Comparison of ENCODE assay signal across 8 cellular contexts in the genomic region with DNA sequence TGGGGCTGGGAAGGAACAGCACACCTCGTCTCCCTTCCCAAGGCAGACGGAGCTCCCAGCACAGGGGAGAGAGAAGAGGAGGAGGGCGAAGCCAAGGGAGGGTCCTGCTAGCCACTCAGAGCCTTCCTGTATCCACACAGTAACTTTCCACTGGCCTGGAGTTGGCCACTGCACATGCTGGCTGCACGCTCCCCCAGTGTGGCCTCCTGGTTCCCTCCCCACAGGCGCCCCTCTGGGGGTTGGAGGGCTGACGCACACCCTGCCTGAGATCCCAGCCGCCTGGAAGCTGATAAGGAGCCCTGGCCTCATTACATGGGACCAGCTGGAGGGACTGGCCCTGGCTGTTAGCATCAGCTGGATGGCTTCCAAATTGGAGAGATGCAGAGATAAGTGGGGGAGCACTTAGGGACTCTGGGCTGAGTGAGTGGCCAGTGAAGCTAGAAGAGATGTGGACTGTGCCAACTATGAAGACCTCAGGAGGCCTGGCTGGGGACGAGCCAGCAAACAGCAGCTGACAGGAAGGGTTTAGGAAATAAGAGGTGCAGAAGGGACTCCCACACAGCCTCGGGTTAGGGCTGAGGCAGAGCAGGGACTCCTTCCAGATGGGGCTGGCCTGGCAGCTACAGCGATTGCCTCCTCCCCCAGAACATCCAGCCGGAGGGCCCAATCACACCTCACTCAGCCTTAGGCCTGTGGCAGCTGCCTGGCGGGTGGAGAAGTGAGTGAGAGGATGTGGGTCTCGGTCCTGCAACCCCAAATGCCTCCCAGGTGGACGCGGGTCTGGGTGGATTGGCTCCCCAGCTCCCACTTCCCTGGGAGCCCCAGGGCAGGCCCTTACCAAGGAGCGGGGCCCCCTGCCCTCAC. TPM values are rescaled to one million over a fixed set of nuclear protein-coding genes. Genes with fewer than 3 reads are reported as not detected.
DNase-seq lines count a peak whose midpoint lies in the region; ATAC-seq and TF ChIP-seq lines count a peak whose summit lies in the region.

No MANE protein-coding gene starts in this region.

- peak; percentile 92 for ATAC-seq in gastroesophageal sphincter
- ATAC-seq in GM18907 (IDR thresholded peaks at IDR 0.05; ENCODE audit: unreplicated experiment), result no peak

- no TSS peak for BruUV-seq in mammary epithelial cell (replicated peaks; lab: Mats Ljungman, UMichigan)

- H3K79me2 ChIP-seq in mammary epithelial cell (ENCODE audit: insufficient read depth, low read length), result no peaks in the 10 kb centered on the region

- H3K27me3 ChIP-seq in breast epithelium (no peaks in the 10 kb centered on the region), mammary epithelial cell (ENCODE audit: insufficient read depth, low read length) (peaks cover 2% of the 10 kb centered on the region), gastroesophageal sphincter (no peaks in the 10 kb centered on the region), ovary (no peaks in the 10 kb centered on the region)
- no peaks in the 10 kb centered on the region for H3K27me3 ChIP-seq in CD4-positive, alpha-beta memory T cell (ENCODE audit: insufficient read depth, low read length)

- TF ChIP-seq EP300 in gastroesophageal sphincter (IDR thresholded peaks at IDR 0.05) (no peak), ovary (IDR thresholded peaks at IDR 0.05) (no peak)

- WGBS in mammary epithelial cell (ENCODE audit: low coverage, missing lambda C conversion rate), result 31% methylated on average over 7 of the region's 16 CpGs
- WGBS in gastroesophageal sphincter (ENCODE audit: low coverage in 1 of 2), 2 donors, result 23% methylated on average over 7 of the region's 16 CpGs; no CpG with 5 or more reads in 1 of the 2 donors
- WGBS in ovary, 3 donors, result 8 to 11% (median 9%) methylated on average over 16 of the region's 16 CpGs

- no peaks in the 10 kb centered on the region for H3K4me1 Mint-ChIP-seq in CD4-positive, alpha-beta memory T cell

- dilution Hi-C loops in mammary epithelial cell (cut with HindIII; ENCODE audit: low sequenced_read_pairs), result loop anchor here (5.0 to 25.0 kb wide), 3 partner anchors 33 to 193 kb away; partner anchors contain the start of genes ASIC1 and FAIM2

- H3K9me3 ChIP-seq in breast epithelium, result no peaks in the 10 kb centered on the region
- H3K9me3 ChIP-seq in mammary epithelial cell (replicated peaks; ENCODE audit: insufficient read depth, low read length), result no peaks in the 10 kb centered on the region
- H3K9me3 ChIP-seq in gastroesophageal sphincter, result no peaks in the 10 kb centered on the region
- H3K9me3 ChIP-seq in ovary, result no peaks in the 10 kb centered on the region
- H3K9me3 ChIP-seq in CD4-positive, alpha-beta memory T cell (ENCODE audit: control insufficient read depth in 1 of 2, low read length in 2 of 2), result no peaks in the 10 kb centered on the region

- CTCF ChIA-PET in mammary epithelial cell (lab: Charles Lee; ENCODE audit: low non-redundant PET), result no interaction called here
- CTCF ChIA-PET in CD4-positive, alpha-beta memory T cell (lab: Charles Lee; ENCODE audit: partially characterized antibody), result interaction anchor here (0.9 to 4.2 kb wide), 4 partner anchors 18 to 92 kb away, joined by 3 to 17 read pairs (median 8); no protein-coding TSS in a partner anchor

- TF ChIP-seq CTCF in breast epithelium (IDR thresholded peaks at IDR 0.05), result no peak
- no peak for TF ChIP-seq CTCF in mammary epithelial cell (conservative IDR thresholded peaks at IDR 0.05 in 1 of 2, IDR thresholded peaks at IDR 0.05 in 1 of 2; ENCODE audit: extremely low read depth in 1 of 2, insufficient read depth in 1 of 2, low read depth in 1 of 2, low read length in 2 of 2)
- no peak for TF ChIP-seq CTCF in gastroesophageal sphincter (IDR thresholded peaks at IDR 0.05)
- TF ChIP-seq CTCF in ovary (IDR thresholded peaks at IDR 0.05), result no peak

- no peaks in the 10 kb centered on the region for H3K36me3 Mint-ChIP-seq in CD4-positive, alpha-beta memory T cell

- H3K4me1 ChIP-seq in breast epithelium, result peaks cover 6 to 26% of the 10 kb centered on the region in 2 donors
- H3K4me1 ChIP-seq in mammary epithelial cell (ENCODE audit: insufficient read depth, low read length), result no peaks in the 10 kb centered on the region
- peaks cover 0 to 34% (median 15%) of the 10 kb centered on the region in 3 donors for H3K4me1 ChIP-seq in gastroesophageal sphincter
- peaks cover 21% of the 10 kb centered on the region for H3K4me1 ChIP-seq in ovary (ENCODE audit: insufficient read depth)
- no peaks in the 10 kb centered on the region for H3K4me1 ChIP-seq in CD4-positive, alpha-beta memory T cell (ENCODE audit: insufficient read depth, low read length)

- H3K4me2 ChIP-seq in mammary epithelial cell (ENCODE audit: insufficient read depth, low read depth, low read length), result no peak overlapping the region

- H3K27me3 Mint-ChIP-seq in CD4-positive, alpha-beta memory T cell, result peaks cover 2 to 4% of the 10 kb centered on the region in 2 donors

- no peaks in the 10 kb centered on the region for H4K20me1 ChIP-seq in mammary epithelial cell (ENCODE audit: insufficient read depth, low read length)

- H3K27ac ChIP-seq in breast epithelium (peak overlapping the region; percentile 67 to 88), mammary epithelial cell (ENCODE audit: insufficient read depth, low read depth, low read length) (no peak overlapping the region), gastroesophageal sphincter (peak overlapping the region in 3 of 4 donors; percentile 58 to 64 (median 62)), ovary (peak overlapping the region; percentile 23 to 69)
- H3K27ac ChIP-seq in CD4-positive, alpha-beta memory T cell (ENCODE audit: low read depth, low read length), result no peak overlapping the region

- H3K36me3 ChIP-seq in breast epithelium (no peaks in the 10 kb centered on the region), mammary epithelial cell (ENCODE audit: insufficient read depth, low read length) (no peaks in the 10 kb centered on the region), gastroesophageal sphincter (no peaks in the 10 kb centered on the region), ovary (no peaks in the 10 kb centered on the region)
- H3K36me3 ChIP-seq in CD4-positive, alpha-beta memory T cell (ENCODE audit: insufficient read depth, low read length), result no peaks in the 10 kb centered on the region

- no peak overlapping the region for H3K9ac ChIP-seq in mammary epithelial cell (ENCODE audit: insufficient read depth, low read length)

- in situ Hi-C loops in mammary epithelial cell (cut with MboI; ENCODE audit: low sequenced_read_pairs in 2 of 2), result loop anchor here (10.0 kb wide), 1 partner anchor 186 kb away; the partner anchor contains the start of gene ASIC1 (in 2 of the 2)

- H2AFZ ChIP-seq in mammary epithelial cell (ENCODE audit: low read depth, low read length), result no peak overlapping the region

- H3K4me3 Mint-ChIP-seq in CD4-positive, alpha-beta memory T cell, result no peak overlapping the region

- TF ChIP-seq POLR2A in breast epithelium (IDR thresholded peaks at IDR 0.05), result no peak
- no peak for TF ChIP-seq POLR2A in gastroesophageal sphincter (IDR thresholded peaks at IDR 0.05)
- TF ChIP-seq POLR2A in ovary (IDR thresholded peaks at IDR 0.05), result peak; percentile 25

- intact Hi-C loops in breast epithelium (cut with DNase I; ENCODE audit: low total_unique reads) (loop anchor here (1.0 kb wide), 1 partner anchor 22 kb away; no protein-coding TSS in a partner anchor), mammary epithelial cell (cut with micrococcal nuclease) (no loop called here), ovary (cut with DNase I) (loop anchor here (5.0 to 10.0 kb wide), 6 partner anchors 78 to 206 kb away; partner anchors contain the start of genes ASIC1 (in 2 of the 4) and AQP5 (in 1 of the 4))
- intact Hi-C loops in CD4-positive, alpha-beta memory T cell (cut with micrococcal nuclease), result loop anchor here (10.0 kb wide), 1 partner anchor 186 kb away; the partner anchor contains the start of gene ASIC1

- DNase-seq in breast epithelium (ENCODE audit: low spot score in 2 of 2), result peak; percentile 57 to 84
- DNase-seq in mammary epithelial cell, result no peak
- peak; percentile 100 for DNase-seq in SK-N-DZ (ENCODE audit: low spot score)
- DNase-seq in ovary, result peak; percentile 91 to 96 (median 95)
- no peak for DNase-seq in activated CD4-positive, alpha-beta T cell treated with anti-CD3 and anti-CD28 coated beads, Interleukin-2, amount 50 U/mL, for 1 hour
- no peak for DNase-seq in CD4-positive, alpha-beta memory T cell

- H3K4me3 ChIP-seq in breast epithelium (no peak overlapping the region), mammary epithelial cell (replicated peaks in 1 of 3; ENCODE audit: insufficient read depth in 1 of 3, low read depth in 2 of 3, low read length in 3 of 3) (no peak overlapping the region), gastroesophageal sphincter (no peak overlapping the region), ovary (no peak overlapping the region)
- no peak overlapping the region for H3K4me3 ChIP-seq in CD4-positive, alpha-beta memory T cell (ENCODE audit: low read length in 2 of 2)

- no peak overlapping the region for H3K27ac Mint-ChIP-seq in CD4-positive, alpha-beta memory T cell

- POLR2A ChIA-PET in CD4-positive, alpha-beta memory T cell (lab: Charles Lee; ENCODE audit: partially characterized antibody), result no interaction called here

- H3K9me3 Mint-ChIP-seq in CD4-positive, alpha-beta memory T cell, result no peaks in the 10 kb centered on the region

RNA-seq across cellular contexts. Expression of gene BCDIN3D, which starts 26.3 kb away (rescaled TPM):
- total RNA-seq in breast epithelium, result 1 to 10 TPM; 2.2 to 6.0 (median 3.9) TPM
- total RNA-seq in mammary epithelial cell, result 1 to 10 TPM; 3.3 to 3.8 TPM
- polyA plus RNA-seq in mammary epithelial cell, result 2.5 TPM
- 3.3 TPM for polyA minus RNA-seq in mammary epithelial cell
- polyA plus RNA-seq in SK-N-DZ (2014; cell fraction: cytosol; rRNA removed), result 4.4 and 5.3 TPM in 2 replicates
- 2.6 and 4.6 TPM in 2 replicates for polyA plus RNA-seq in SK-N-DZ (2014; cell fraction: nucleus; rRNA removed)
- 1 to 10 TPM; 2.6 to 4.7 (median 3.4) TPM for total RNA-seq in gastroesophageal sphincter
- total RNA-seq in ovary, result 1 to 10 TPM; 2.8 to 5.9 (median 4.7) TPM
- 1 to 10 TPM; 3.5 to 4.3 TPM for polyA plus RNA-seq in ovary
- 10 to 100 TPM; 16.0 to 17.5 TPM for total RNA-seq in CD4-positive, alpha-beta memory T cell
- 1 to 10 TPM; 5.3 to 7.7 TPM for polyA plus RNA-seq in CD4-positive, alpha-beta memory T cell

RNA-seq across cellular contexts. Expression of gene FAIM2, which starts 34.5 kb away (rescaled TPM):
- total RNA-seq in breast epithelium (1 to 10 TPM in 2 of 3 donors, under 1 TPM in 1; 0.64 to 1.9 (median 1.3) TPM), mammary epithelial cell (not detected), gastroesophageal sphincter (1 to 10 TPM; 3.4 to 7.4 (median 5.9) TPM), ovary (10 to 100 TPM in 1 of 7 donors, 1 to 10 TPM in 4, under 1 TPM in 2; under 0.01 to 19.3 (median 2.4) TPM)
- polyA plus RNA-seq in mammary epithelial cell (not detected), ovary (1 to 10 TPM; 1.0 to 7.1 TPM)
- polyA minus RNA-seq in mammary epithelial cell, result not detected
- polyA plus RNA-seq in SK-N-DZ (2014; cell fraction: cytosol; rRNA removed), result 39.4 and 53.6 TPM in 2 replicates
- polyA plus RNA-seq in SK-N-DZ (2014; cell fraction: nucleus; rRNA removed), result 19.5 and 37.3 TPM in 2 replicates
- under 1 TPM; 0.08 to 0.17 TPM for total RNA-seq in CD4-positive, alpha-beta memory T cell
- polyA plus RNA-seq in CD4-positive, alpha-beta memory T cell, result under 1 TPM in 1 of 2 donors, not detected in 1; 0.59 TPM

RNA-seq across cellular contexts. Expression of gene NCKAP5L, which starts 41.0 kb away (rescaled TPM):
- total RNA-seq in breast epithelium, result 10 to 100 TPM; 11.4 to 15.8 (median 12.1) TPM
- 10 to 100 TPM; 24.1 to 27.2 TPM for total RNA-seq in mammary epithelial cell
- 6.4 TPM for polyA plus RNA-seq in mammary epithelial cell
- polyA minus RNA-seq in mammary epithelial cell, result 13.5 TPM
- polyA plus RNA-seq in SK-N-DZ (2014; cell fraction: cytosol; rRNA removed), result 10.8 and 11.1 TPM in 2 replicates
- 15.1 and 16.3 TPM in 2 replicates for polyA plus RNA-seq in SK-N-DZ (2014; cell fraction: nucleus; rRNA removed)
- total RNA-seq in gastroesophageal sphincter, result 10 to 100 TPM; 15.3 to 27.5 (median 19.0) TPM
- 10 to 100 TPM; 12.0 to 27.3 (median 22.8) TPM for total RNA-seq in ovary
- polyA plus RNA-seq in ovary, result 10 to 100 TPM in 1 of 2 donors, 1 to 10 TPM in 1; 2.5 to 13.8 TPM
- 10 to 100 TPM; 10.4 to 11.2 TPM for total RNA-seq in CD4-positive, alpha-beta memory T cell
- polyA plus RNA-seq in CD4-positive, alpha-beta memory T cell, result 1 to 10 TPM in 1 of 2 donors, under 1 TPM in 1; 0.20 to 3.5 TPM

Comparison
In these comparisons a context has a peak if more than half of its experiments do, and no peak if none do; other contexts are left out.
1. DNase-seq: peak in breast epithelium (2 of 2), SK-N-DZ (single experiment) and ovary (5 of 5); none in mammary epithelial cell (single experiment), activated CD4-positive, alpha-beta T cell treated with anti-CD3 and anti-CD28 coated beads, Interleukin-2, amount 50 U/mL, for 1 hour (single experiment) and CD4-positive, alpha-beta memory T cell (0 of 5).
2. H3K27ac ChIP-seq: peak in breast epithelium (2 of 2), gastroesophageal sphincter (3 of 4) and ovary (2 of 2); none in mammary epithelial cell (single experiment) and CD4-positive, alpha-beta memory T cell (single experiment).